10 cellular contexts compared by ENCODE assay signal in genomic region chr6:122788663-122789062, GRCh38. TPM values are rescaled to one million over a fixed set of nuclear protein-coding genes. Genes with fewer than 3 reads are reported as not detected.
DNase-seq lines count a peak whose midpoint lies in the region; ATAC-seq, FAIRE-seq and TF ChIP-seq lines count a peak whose summit lies in the region.
"Had no signal": no experiment of that assay in that cellular context is flagged by ENCODE, and none has a peak within 500 bp of the region (broad histone marks: within the 10 kb centered on the region; RNA-seq: fewer than 3 reads in every experiment).

No MANE protein-coding gene starts in this region.

- no peak overlapping the region for H3K27ac Mint-ChIP-seq in activated T-cell treated with anti-CD3 and anti-CD28 coated beads, Interleukin-2, amount 50 U/mL, for 24 hours

- H3K4me1 ChIP-seq in GM12878 (ENCODE audit: control insufficient read depth, insufficient read depth, low read length) (no peaks in the 10 kb centered on the region), lower lobe of right lung (peaks cover 22% of the 10 kb centered on the region), tibial artery (peaks cover 0 to 16% (median 4%) of the 10 kb centered on the region in 4 donors)

- RAD21 ChIA-PET in GM12878 (lab: Charles Lee; ENCODE audit: unreplicated experiment) = interaction anchor here (0.9 to 7.9 kb wide), 10 partner anchors 9 to 58 kb away, joined by 3 to 57 read pairs (median 7); partner anchors contain the start of gene FABP7

- CTCF ChIA-PET in GM12878 (lab: Yijun Ruan, JAX) = interaction anchor here (0.9 to 6.8 kb wide), 8 partner anchors 9 to 297 kb away, joined by 3 to 52 read pairs (median 20); partner anchors contain the start of gene FABP7

- in situ Hi-C loops in GM12878 (cut with MboI) = no loop called here

- no peak overlapping the region; the same call in 1 of the 2 replicates for H3K9ac ChIP-seq in GM12878 (ENCODE audit: control insufficient read depth, insufficient read depth, low read length)

- H3K36me3 ChIP-seq in GM12878 (ENCODE audit: control insufficient read depth in 2 of 2, insufficient read depth in 2 of 2, low read length in 1 of 2) (no peaks in the 10 kb centered on the region), lower lobe of right lung (no peaks in the 10 kb centered on the region), tibial artery (no peaks in the 10 kb centered on the region)

- H3K4me3 Mint-ChIP-seq in activated T-cell treated with anti-CD3 and anti-CD28 coated beads, Interleukin-2, amount 50 U/mL, for 24 hours = peak overlapping the region; percentile 80

- H3K27ac ChIP-seq in GM12878 (ENCODE audit: control insufficient read depth, insufficient read depth) = no peak overlapping the region
- H3K27ac ChIP-seq in lower lobe of right lung = peak overlapping the region; percentile 93
- H3K27ac ChIP-seq in tibial artery = peak overlapping the region; percentile 85 to 90

- no peaks in the 10 kb centered on the region for H3K9me3 Mint-ChIP-seq in activated T-cell treated with anti-CD3 and anti-CD28 coated beads, Interleukin-2, amount 50 U/mL, for 24 hours

- WGBS in GM12878 (ENCODE audit: insufficient coverage, insufficient replicate concordance, low lambda C conversion rate, missing lambda C conversion rate) = 26% methylated on average over 5 of the region's 5 CpGs

- intact Hi-C loops in GM12878 (cut with micrococcal nuclease; ENCODE audit: unreplicated experiment) (no loop called here), lower lobe of right lung (cut with DNase I) (no loop called here), tibial artery (cut with DNase I; ENCODE audit: low total_unique reads) (no loop called here)

- no peak for DNase-seq in activated T-cell treated with anti-CD3 and anti-CD28 coated beads, Interleukin-2, amount 50 U/mL, for 24 hours
- no peak for DNase-seq in activated T-cell treated with anti-CD3 and anti-CD28 coated beads, Interleukin-2, amount 50 U/mL, for 1 hour
- DNase-seq in GM12878 (ENCODE audit: low read depth, low spot score) = no peak
- no peak for DNase-seq in lower lobe of right lung
- DNase-seq in tibial artery = no peak
- no peak for DNase-seq in NCI-H2196 (lab: John Stamatoyannopoulos, UW; ENCODE audit: unreplicated experiment)
- DNase-seq in AG08395 (ENCODE audit: low spot score) = no peak

- H3K27me3 Mint-ChIP-seq in activated T-cell treated with anti-CD3 and anti-CD28 coated beads, Interleukin-2, amount 50 U/mL, for 24 hours = peaks cover 76% of the 10 kb centered on the region

- no peaks in the 10 kb centered on the region for H3K36me3 Mint-ChIP-seq in activated T-cell treated with anti-CD3 and anti-CD28 coated beads, Interleukin-2, amount 50 U/mL, for 24 hours (ENCODE audit: low read depth)

- no peak for FAIRE-seq in GM12878 (lab: Jason Lieb, UNC)

- POLR2A ChIA-PET in GM12878 (lab: Charles Lee) = interaction anchor here (1.1 to 4.2 kb wide), 4 partner anchors 9 to 36 kb away, joined by 5 to 15 read pairs (median 10); no protein-coding TSS in a partner anchor

- no TSS peak for BruUV-seq in GM12878 (replicated peaks; lab: Mats Ljungman, UMichigan)

- H2AFZ ChIP-seq in GM12878 (ENCODE audit: control insufficient read depth, low read depth, low read length) = peak overlapping the region; percentile 48; the same call in 1 of the 2 replicates

- TF ChIP-seq POLR2A in GM12878 (IDR thresholded peaks at IDR 0.05; ENCODE audit: low read depth, low read length) = no peak

- TF ChIP-seq RAD21 in GM12878 (IDR thresholded peaks at IDR 0.05; ENCODE audit: insufficient read depth, low read depth, low read length) = no peak

- SMC1A ChIA-PET in GM12878 (lab: Charles Lee; ENCODE audit: uncharacterized antibody, unreplicated experiment) = interaction anchor here (0.6 to 8.2 kb wide), 13 partner anchors 10 to 58 kb away, joined by 3 to 98 read pairs (median 5); no protein-coding TSS in a partner anchor

- H3K4me2 ChIP-seq in GM12878 (ENCODE audit: control insufficient read depth, insufficient read depth) = peak overlapping the region; percentile 17; the same call in 1 of the 2 replicates

- peaks cover 7 to 16% of the 10 kb centered on the region in 2 experiments for H3K27me3 ChIP-seq in GM12878 (replicated peaks in 1 of 2; ENCODE audit: control insufficient read depth in 2 of 2, insufficient read depth in 2 of 2, low read length in 1 of 2)
- H3K27me3 ChIP-seq in lower lobe of right lung (ENCODE audit: low read depth) = no peaks in the 10 kb centered on the region
- no peaks in the 10 kb centered on the region for H3K27me3 ChIP-seq in tibial artery

- H3K79me2 ChIP-seq in GM12878 (ENCODE audit: control insufficient read depth, insufficient read depth, low read length) = no peaks in the 10 kb centered on the region

- H3K4me1 Mint-ChIP-seq in activated T-cell treated with anti-CD3 and anti-CD28 coated beads, Interleukin-2, amount 50 U/mL, for 24 hours (ENCODE audit: low read depth) = peaks cover 20% of the 10 kb centered on the region

- H3K9me3 ChIP-seq in GM12878 (replicated peaks; ENCODE audit: control insufficient read depth, insufficient read depth, low read length) (no peaks in the 10 kb centered on the region), lower lobe of right lung (no peaks in the 10 kb centered on the region), tibial artery (no peaks in the 10 kb centered on the region)

- no peak for TF ChIP-seq CTCF in GM12878 (IDR thresholded peaks at IDR 0.05 in 2 of 3, conservative IDR thresholded peaks at IDR 0.05 in 1 of 3; ENCODE audit: control insufficient read depth in 2 of 3, extremely low read depth in 1 of 3, insufficient read depth in 1 of 3, low read depth in 3 of 3, low read length in 3 of 3)
- no peak for TF ChIP-seq CTCF in lower lobe of right lung (IDR thresholded peaks at IDR 0.05)
- no peak for TF ChIP-seq CTCF in tibial artery (IDR thresholded peaks at IDR 0.05)

- H3K4me3 ChIP-seq in GM12878 = no peak overlapping the region
- peak overlapping the region; percentile 71 for H3K4me3 ChIP-seq in lower lobe of right lung
- peak overlapping the region; percentile 68 to 82 for H3K4me3 ChIP-seq in tibial artery

- H4K20me1 ChIP-seq in GM12878 (ENCODE audit: control insufficient read depth, insufficient read depth) = no peaks in the 10 kb centered on the region

- ATAC-seq in GM12878 (no peak), lower lobe of right lung (no peak), GM21717 (IDR thresholded peaks at IDR 0.05; ENCODE audit: unreplicated experiment) (no peak)

- no peak for TF ChIP-seq EP300 in GM12878 (IDR thresholded peaks at IDR 0.05; ENCODE audit: borderline replicate concordance in 1 of 2, control insufficient read depth in 1 of 2, low read depth in 2 of 2, low read length in 2 of 2)

TF ChIP-seq in GM12878, 131 proteins besides CTCF, POLR2A, EP300 and RAD21 (continues in another document):
- TF ChIP-seq E4F1 (IDR thresholded peaks at IDR 0.05; ENCODE audit: borderline replicate concordance, partially characterized antibody) (no peak), CREM (IDR thresholded peaks at IDR 0.05; ENCODE audit: low read depth) (no peak)

RNA-seq across cellular contexts. Expression of gene SMPDL3A, which starts 0.4 kb away (rescaled TPM):
- total RNA-seq in GM12878 (2013; cell fraction: nucleolus; rRNA removed) = not detected in 2 replicates
- total RNA-seq in GM12878 (2014; rRNA removed) = 0.05 and 0.06 TPM in 2 replicates
- 0.09 and 0.18 TPM in 2 replicates for total RNA-seq in GM12878 (2014; rRNA removed; fragmentation: Illumina TruSeq; extraction: Trizol)
- 0.13 TPM in 1 of 2 replicates, not detected in the other for total RNA-seq in GM12878 (2021)
- polyA plus RNA-seq in GM12878 (2011; ENCODE audit: low read depth) = not detected
- 0.91 and 1.3 TPM in 2 replicates for polyA plus RNA-seq in GM12878 (2011; rRNA removed)
- polyA plus RNA-seq in GM12878 (2011; cell fraction: cytosol; rRNA removed) = 0.52 and 1.2 TPM in 2 replicates
- polyA plus RNA-seq in GM12878 (2011; cell fraction: nucleus; rRNA removed) = 0.40 and 0.69 TPM in 2 replicates
- not detected in 2 replicates for polyA plus RNA-seq in GM12878 (2012)
- 0.09 and 0.25 TPM in 2 replicates for polyA plus RNA-seq in GM12878 (2014; fragmentation: Illumina TruSeq; extraction: Trizol)
- polyA plus RNA-seq in GM12878 (2014; fragmentation: Nextera tagmentation; extraction: Ambion mirVana) = under 1 TPM; 0.05 to 0.07 TPM
- polyA plus RNA-seq in GM12878 (2014; rRNA removed) = 0.05 and 0.22 TPM in 2 replicates
- polyA plus RNA-seq in GM12878 (2016; fragmentation: Nextera tagmentation; extraction: Ambion mirVana) = not detected
- 0.26 and 0.66 TPM in 2 replicates for polyA minus RNA-seq in GM12878 (2011; rRNA and poly(A)+ RNA removed)
- polyA minus RNA-seq in GM12878 (2011; cell fraction: cytosol; rRNA and poly(A)+ RNA removed) = 0.62 and 0.67 TPM in 2 replicates
- polyA minus RNA-seq in GM12878 (2011; cell fraction: nucleus; rRNA and poly(A)+ RNA removed) = 0.29 TPM in 1 of 2 replicates, not detected in the other
- 17.9 TPM for total RNA-seq in lower lobe of right lung

RNA-seq across cellular contexts. Expression of gene FABP7, which starts 9.1 kb away (rescaled TPM):
- not detected in 2 replicates for total RNA-seq in GM12878 (2013; cell fraction: nucleolus; rRNA removed)
- total RNA-seq in GM12878 (2014; rRNA removed) (not detected in 2 replicates), GM12878 (2014; rRNA removed; fragmentation: Illumina TruSeq; extraction: Trizol) (not detected in 2 replicates), GM12878 (2021) (not detected in 2 replicates), lower lobe of right lung (not detected)
- not detected for polyA plus RNA-seq in GM12878 (2011; ENCODE audit: low read depth)
- polyA plus RNA-seq in GM12878 (2011; rRNA removed) (not detected in 2 replicates), GM12878 (2014; fragmentation: Illumina TruSeq; extraction: Trizol) (not detected in 2 replicates), GM12878 (2014; fragmentation: Nextera tagmentation; extraction: Ambion mirVana) (not detected), GM12878 (2014; rRNA removed) (not detected in 2 replicates), GM12878 (2016; fragmentation: Nextera tagmentation; extraction: Ambion mirVana) (not detected)
- not detected in 2 replicates for polyA plus RNA-seq in GM12878 (2011; cell fraction: cytosol; rRNA removed)
- not detected in 2 replicates for polyA plus RNA-seq in GM12878 (2011; cell fraction: nucleus; rRNA removed)
- polyA plus RNA-seq in GM12878 (2012) = not detected in 2 replicates
- not detected in 2 replicates for polyA minus RNA-seq in GM12878 (2011; rRNA and poly(A)+ RNA removed)
- polyA minus RNA-seq in GM12878 (2011; cell fraction: cytosol; rRNA and poly(A)+ RNA removed) = not detected in 2 replicates
- not detected in 2 replicates for polyA minus RNA-seq in GM12878 (2011; cell fraction: nucleus; rRNA and poly(A)+ RNA removed)
- total RNA-seq: Daoy, M059J had no signal

Comparison
In these comparisons a context has a peak if more than half of its experiments do, and no peak if none do; other contexts are left out.
1. RNA of gene SMPDL3A, which starts 0.4 kb away (total RNA-seq): 17.9 TPM in lower lobe of right lung (single experiment); 0.05 to 0.18 TPM in GM12878; every median in the first group is over 10 times any median in the second.